Comparison of ENCODE assay signal across 28 cellular contexts in the genomic region with DNA sequence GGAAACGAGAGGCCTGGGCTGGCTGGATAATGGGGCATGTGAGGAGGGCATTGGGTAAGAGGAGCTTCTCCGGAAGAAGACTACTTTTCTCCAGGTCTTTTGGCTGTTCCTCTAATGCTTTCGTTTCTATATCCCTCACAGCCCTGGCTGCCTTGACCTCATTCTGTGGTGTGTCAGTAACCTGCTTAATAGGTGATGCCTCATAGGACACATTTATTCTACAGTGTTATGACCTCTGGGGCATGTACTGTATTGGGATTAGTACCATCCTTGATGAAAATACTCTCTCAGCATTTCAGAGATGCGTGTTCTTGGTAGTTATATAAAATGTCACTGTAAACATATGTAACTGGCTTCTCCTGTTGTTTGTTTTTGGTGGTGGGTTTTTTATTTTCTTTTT.
"Had no signal": no experiment of that assay in that cellular context is flagged by ENCODE, and none has a peak within 500 bp of the region (broad histone marks: within the 10 kb centered on the region; RNA-seq: fewer than 3 reads in every experiment).

No MANE protein-coding gene starts in this region.

- H3K4me1 Mint-ChIP-seq: stimulated activated naive B cell treated with anti-CD40 and anti-IgM and Interleukin-4, amounts not matched to agents 10 μg/mL and 1 μg/mL and 100 μg/mL, for 72 hours had no signal

- H3K27me3 ChIP-seq: neural progenitor cell, ovary, right lobe of liver, sigmoid colon, stomach, thyroid gland, tibial nerve, upper lobe of left lung, vagina had no signal

- H3K4me3 ChIP-seq: neural progenitor cell, ovary, prostate gland, right lobe of liver, sigmoid colon, stomach, thoracic aorta, thyroid gland, tibial nerve, upper lobe of left lung, vagina had no signal

- H3K27ac Mint-ChIP-seq: naive thymus-derived CD4-positive, alpha-beta T cell; natural killer cell; nephron; neural progenitor cell; stimulated activated effector memory CD8-positive, alpha-beta T cell treated with anti-CD3 and anti-CD28 coated beads, Interleukin-12 subunit alpha, Interleukin-12 subunit beta, amount 100 ng/mL, for 72 hours; stimulated activated naive B cell treated with anti-CD40 and anti-IgM and Interleukin-4, amounts not matched to agents 10 μg/mL and 1 μg/mL and 100 μg/mL, for 72 hours; stimulated activated naive CD8-positive, alpha-beta T cell treated with anti-CD3 and anti-CD28 coated beads, Interleukin-15, Interleukin-2, amounts not matched to agents 100 ng/mL and 50 ng/mL, for 24 hours had no signal

- H3K27ac ChIP-seq: neural progenitor cell, ovary, parathyroid adenoma, prostate gland, right lobe of liver, sigmoid colon, stomach, thoracic aorta, thyroid gland, tibial nerve, upper lobe of left lung, vagina had no signal

- H3K4me1 ChIP-seq: prostate gland, sigmoid colon, upper lobe of left lung, vagina had no signal

- H3K9me3 Mint-ChIP-seq: naive thymus-derived CD4-positive, alpha-beta T cell; natural killer cell; nephron; neural progenitor cell; stimulated activated effector memory CD8-positive, alpha-beta T cell treated with anti-CD3 and anti-CD28 coated beads, Interleukin-12 subunit alpha, Interleukin-12 subunit beta, amount 100 ng/mL, for 72 hours; stimulated activated naive B cell treated with anti-CD40 and anti-IgM and Interleukin-4, amounts not matched to agents 10 μg/mL and 1 μg/mL and 100 μg/mL, for 72 hours; stimulated activated naive CD8-positive, alpha-beta T cell treated with anti-CD3 and anti-CD28 coated beads, Interleukin-15, Interleukin-2, amounts not matched to agents 100 ng/mL and 50 ng/mL, for 24 hours had no signal

- H3K9ac ChIP-seq: neural progenitor cell, parathyroid adenoma had no signal

- H3K4me2 ChIP-seq: neural progenitor cell had no signal

- DNase-seq: naive thymus-derived CD4-positive, alpha-beta T cell; natural killer cell; occipital lobe; ovary; posterior cingulate gyrus; right cardiac atrium; right lobe of liver; sigmoid colon; small intestine; stimulated activated CD4-positive, alpha-beta T cell treated with anti-CD3 and anti-CD28 coated beads, Interleukin-15, amount 100 ng/mL, for 24 hours; stimulated activated CD4-positive, alpha-beta T cell treated with anti-CD3 and anti-CD28 coated beads, Interleukin-2, amount 100 ng/mL, for 24 hours; stimulated activated CD4-positive, alpha-beta T cell treated with anti-CD3 and anti-CD28 coated beads, Interleukin-2, amount 100 ng/mL, for 48 hours; stimulated activated CD4-positive, alpha-beta T cell treated with anti-CD3 and anti-CD28 coated beads, Interleukin-4, amount 100 ng/mL, for 24 hours; stimulated activated naive B cell treated with anti-CD40 and anti-IgM and Interleukin-4, amounts not matched to agents 10 μg/mL and 1 μg/mL and 100 μg/mL, for 72 hours; stimulated activated naive CD4-positive, alpha-beta T cell treated with Interleukin-2 at 50 U/mL for 16 hours; stomach; thyroid gland; trophoblast cell; upper lobe of left lung had no signal

- H2AFZ ChIP-seq: neural progenitor cell, parathyroid adenoma had no signal

- ATAC-seq: naive thymus-derived CD4-positive, alpha-beta T cell; natural killer cell; right cardiac atrium; right lobe of liver; stimulated activated effector memory CD8-positive, alpha-beta T cell treated with anti-CD3 and anti-CD28 coated beads, Interleukin-12 subunit alpha, Interleukin-12 subunit beta, amount 100 ng/mL, for 72 hours; stimulated activated naive B cell treated with anti-CD40 and anti-IgM and Interleukin-4, amounts not matched to agents 10 μg/mL and 1 μg/mL and 100 μg/mL, for 72 hours had no signal

- H3K27me3 Mint-ChIP-seq: naive thymus-derived CD4-positive, alpha-beta T cell; stimulated activated naive B cell treated with anti-CD40 and anti-IgM and Interleukin-4, amounts not matched to agents 10 μg/mL and 1 μg/mL and 100 μg/mL, for 72 hours; stimulated activated naive CD8-positive, alpha-beta T cell treated with anti-CD3 and anti-CD28 coated beads, Interleukin-15, Interleukin-2, amounts not matched to agents 100 ng/mL and 50 ng/mL, for 24 hours had no signal

- H3K9me3 ChIP-seq: ovary, prostate gland, right lobe of liver, sigmoid colon, stomach, thoracic aorta, thyroid gland, tibial nerve, upper lobe of left lung, vagina had no signal

- H3K36me3 ChIP-seq: neural progenitor cell, ovary had no signal

- H3K4me3 Mint-ChIP-seq: naive thymus-derived CD4-positive, alpha-beta T cell; natural killer cell; nephron; neural progenitor cell; stimulated activated effector memory CD8-positive, alpha-beta T cell treated with anti-CD3 and anti-CD28 coated beads, Interleukin-12 subunit alpha, Interleukin-12 subunit beta, amount 100 ng/mL, for 72 hours; stimulated activated naive B cell treated with anti-CD40 and anti-IgM and Interleukin-4, amounts not matched to agents 10 μg/mL and 1 μg/mL and 100 μg/mL, for 72 hours; stimulated activated naive CD8-positive, alpha-beta T cell treated with anti-CD3 and anti-CD28 coated beads, Interleukin-15, Interleukin-2, amounts not matched to agents 100 ng/mL and 50 ng/mL, for 24 hours had no signal
